Comparison of ENCODE assay signal across 24 cellular contexts in genomic region chr17:50882851-50883250, GRCh38. TPM values are rescaled to one million over a fixed set of nuclear protein-coding genes. Genes with fewer than 3 reads are reported as not detected.
DNase-seq lines count a peak whose midpoint lies in the region; ATAC-seq, FAIRE-seq and TF ChIP-seq lines count a peak whose summit lies in the region.
"Had no signal": no experiment of that assay in that cellular context is flagged by ENCODE, and none has a peak within 500 bp of the region (broad histone marks: within the 10 kb centered on the region; RNA-seq: fewer than 3 reads in every experiment).

No MANE protein-coding gene starts in this region.

- CTCF ChIA-PET in IMR-90 (lab: Yijun Ruan, JAX) = no interaction called here

- H2BK20ac ChIP-seq in IMR-90 (ENCODE audit: low read depth, low read length) = no peak overlapping the region

- no peak overlapping the region for H4K5ac ChIP-seq in IMR-90 (ENCODE audit: low read depth, low read length)

- peak overlapping the region; percentile 77 for H2AK9ac ChIP-seq in IMR-90 (replicated peaks; ENCODE audit: low read depth, low read length, poor library complexity)

- dilution Hi-C loops in IMR-90 (cut with HindIII; ENCODE audit: low sequenced_read_pairs, unreplicated experiment) (no loop called here), keratinocyte (cut with MboI; ENCODE audit: extremely low pct_ligation_motif_present, low sequenced_read_pairs) (no loop called here)

- no peaks in the 10 kb centered on the region for H3K79me1 ChIP-seq in IMR-90 (ENCODE audit: low read depth in 1 of 2, low read length in 2 of 2)

- no peaks in the 10 kb centered on the region for H3K27me3 Mint-ChIP-seq in progenitor cell of endocrine pancreas
- H3K27me3 Mint-ChIP-seq: activated naive CD4-positive, alpha-beta T cell treated with anti-CD3 and anti-CD28 coated beads, Interleukin-2, amount 50 U/mL, for 24 hours had no signal

- no peak for TF ChIP-seq POLR2A in IMR-90 (IDR thresholded peaks at IDR 0.05; ENCODE audit: low read depth, low read length)

- no peak overlapping the region for H3K23ac ChIP-seq in IMR-90 (ENCODE audit: low read depth, low read length)

- no peak overlapping the region for H3K4me2 ChIP-seq in IMR-90 (ENCODE audit: low read depth, low read length)
- H3K4me2 ChIP-seq in keratinocyte (ENCODE audit: control insufficient read depth, extremely low read depth, insufficient read depth, low read depth, low read length) = peak overlapping the region; percentile 43
- H3K4me2 ChIP-seq: neural progenitor cell had no signal

- H2AK5ac ChIP-seq in IMR-90 (ENCODE audit: low read depth, low read length) = peak overlapping the region; percentile 96

- no peak overlapping the region for H3K56ac ChIP-seq in IMR-90 (ENCODE audit: extremely low read depth, insufficient read depth, low read length)

- H4K20me1 ChIP-seq in IMR-90 (ENCODE audit: insufficient read depth, low read length) (no peaks in the 10 kb centered on the region), keratinocyte (ENCODE audit: control insufficient read depth, extremely low read depth, insufficient read depth, low read length) (no peaks in the 10 kb centered on the region)

- peaks cover 3% of the 10 kb centered on the region for H3K4me1 ChIP-seq in IMR-90 (ENCODE audit: control insufficient read depth, insufficient read depth, low read length)
- H3K4me1 ChIP-seq in keratinocyte (ENCODE audit: control insufficient read depth, extremely low read depth, insufficient read depth, low read length) = peaks cover 24% of the 10 kb centered on the region

- no peak overlapping the region; the same call in 1 of the 2 replicates for H3K4ac ChIP-seq in IMR-90 (ENCODE audit: low read depth, low read length)

- H2AFZ ChIP-seq in IMR-90 (replicated peaks; ENCODE audit: low read length, poor library complexity) (peak overlapping the region; percentile 64), keratinocyte (ENCODE audit: control insufficient read depth, low read length) (no peak overlapping the region)
- H2AFZ ChIP-seq: neural progenitor cell had no signal

- no peak overlapping the region for H3K14ac ChIP-seq in IMR-90 (replicated peaks; ENCODE audit: low read depth, low read length)

- no peak overlapping the region for H4K91ac ChIP-seq in IMR-90 (ENCODE audit: insufficient read depth, low read depth, low read length)

- DNase-seq in 8988T = peak; percentile 39
- DNase-seq in IMR-90 = peak; percentile 76
- DNase-seq in bronchial epithelial cell (ENCODE audit: low read depth) = peak; percentile 85
- no peak for DNase-seq in keratinocyte (ENCODE audit: low read depth, low spot score)
- no peak for DNase-seq in progenitor cell of endocrine pancreas (ENCODE audit: low spot score, unreplicated experiment)
- DNase-seq: activated CD8-positive, alpha-beta memory T cell treated with anti-CD3 and anti-CD28 coated beads, Interleukin-2, amount 50 U/mL, for 4 hours; COR-L47; H9; NCI-H1694 treated with DMSO at 0.1 percent for 48 hours; NCI-H524; OCI-M1; stimulated activated CD4-positive, alpha-beta T cell treated with anti-CD3 and anti-CD28 coated beads, Interleukin-4, amount 100 ng/mL, for 1 hour; transverse colon had no signal

- H3K4me3 Mint-ChIP-seq in progenitor cell of endocrine pancreas (ENCODE audit: low read depth) = no peak overlapping the region
- H3K4me3 Mint-ChIP-seq: activated naive CD4-positive, alpha-beta T cell treated with anti-CD3 and anti-CD28 coated beads, Interleukin-2, amount 50 U/mL, for 24 hours; H9; neural progenitor cell; WTC11 had no signal

- H2BK15ac ChIP-seq in IMR-90 (ENCODE audit: low read depth, low read length) = no peak overlapping the region

- in situ Hi-C loops in IMR-90 (cut with MboI; ENCODE audit: low sequenced_read_pairs) = no loop called here

- 0 out of 4 replicates have a peak overlapping the region, but pooled peaks of 1 of the 2 experiments have one; percentile 0 for H4K8ac ChIP-seq in IMR-90 (ENCODE audit: low read depth in 2 of 2, low read length in 2 of 2)

- TF ChIP-seq RAD21 in IMR-90 (IDR thresholded peaks at IDR 0.05; ENCODE audit: low read length) = no peak

- intact Hi-C loops in IMR-90 (cut with micrococcal nuclease) = no loop called here

- BruUV-seq in IMR-90 (replicated peaks; lab: Mats Ljungman, UMichigan) = no TSS peak

- peaks cover 3% of the 10 kb centered on the region; the same call in 1 of the 2 replicates for H3K9me1 ChIP-seq in IMR-90 (ENCODE audit: insufficient read depth, low read length)
- H3K9me1 ChIP-seq in keratinocyte (ENCODE audit: control insufficient read depth, extremely low read depth, insufficient read depth, low read length) = no peaks in the 10 kb centered on the region

- TF ChIP-seq CTCF in IMR-90 (conservative IDR thresholded peaks at IDR 0.05; ENCODE audit: low read depth, low read length) = no peak
- TF ChIP-seq CTCF in bronchial epithelial cell (IDR thresholded peaks at IDR 0.05; ENCODE audit: insufficient read depth, low read length, severe bottlenecking) = no peak
- TF ChIP-seq CTCF in keratinocyte (optimal IDR thresholded peaks at IDR 0.05 in 1 of 3, IDR thresholded peaks at IDR 0.05 in 1 of 3, conservative IDR thresholded peaks at IDR 0.05 in 1 of 3; ENCODE audit: extremely low read depth in 1 of 3, insufficient read depth in 2 of 3, low read length in 3 of 3) = no peak
- TF ChIP-seq CTCF in progenitor cell of endocrine pancreas (IDR thresholded peaks at IDR 0.05; ENCODE audit: unreplicated experiment) = no peak

- no peaks in the 10 kb centered on the region for H3K36me3 ChIP-seq in IMR-90 (ENCODE audit: control insufficient read depth, insufficient read depth, low read length)
- H3K36me3 ChIP-seq in bronchial epithelial cell (ENCODE audit: control insufficient read depth, insufficient read depth, low read length) = no peaks in the 10 kb centered on the region
- H3K36me3 ChIP-seq in keratinocyte (ENCODE audit: control insufficient read depth in 2 of 2, extremely low read depth in 1 of 2, insufficient read depth in 2 of 2, low read length in 2 of 2) = peaks cover 0 to 1% of the 10 kb centered on the region in 2 experiments
- H3K36me3 ChIP-seq: neural progenitor cell, right lobe of liver, transverse colon had no signal

- H3K27ac ChIP-seq in IMR-90 (ENCODE audit: insufficient read depth, low read length) (no peak overlapping the region), keratinocyte (ENCODE audit: control insufficient read depth, insufficient read depth, low read length) (peak overlapping the region; percentile 59)
- H3K27ac ChIP-seq: neural progenitor cell, right lobe of liver had no signal

- H3K9me3 Mint-ChIP-seq in progenitor cell of endocrine pancreas (ENCODE audit: low read depth) = no peaks in the 10 kb centered on the region
- H3K9me3 Mint-ChIP-seq: activated naive CD4-positive, alpha-beta T cell treated with anti-CD3 and anti-CD28 coated beads, Interleukin-2, amount 50 U/mL, for 24 hours had no signal

- H3K36me3 Mint-ChIP-seq in progenitor cell of endocrine pancreas (ENCODE audit: insufficient read depth) = no peaks in the 10 kb centered on the region
- H3K36me3 Mint-ChIP-seq: activated naive CD4-positive, alpha-beta T cell treated with anti-CD3 and anti-CD28 coated beads, Interleukin-2, amount 50 U/mL, for 24 hours had no signal

- H3K9me3 ChIP-seq in IMR-90 (ENCODE audit: control insufficient read depth, insufficient read depth, low read length) = peaks cover 2% of the 10 kb centered on the region
- no peaks in the 10 kb centered on the region for H3K9me3 ChIP-seq in keratinocyte (ENCODE audit: control insufficient read depth, low read depth, low read length)
- H3K9me3 ChIP-seq: right lobe of liver, transverse colon had no signal

- peaks cover 18% of the 10 kb centered on the region for H3K4me1 Mint-ChIP-seq in progenitor cell of endocrine pancreas (ENCODE audit: low read depth)

- H3K27me3 ChIP-seq in IMR-90 (ENCODE audit: control insufficient read depth, insufficient read depth, low read length) (peaks cover 6% of the 10 kb centered on the region), bronchial epithelial cell (ENCODE audit: control insufficient read depth, insufficient read depth, low read length) (no peaks in the 10 kb centered on the region), keratinocyte (ENCODE audit: control insufficient read depth, extremely low read depth, insufficient read depth, low read length) (no peaks in the 10 kb centered on the region)
- H3K27me3 ChIP-seq: neural progenitor cell, right lobe of liver, transverse colon had no signal

- FAIRE-seq in bronchial epithelial cell (lab: Jason Lieb, UNC) (no peak), keratinocyte (lab: Jason Lieb, UNC) (no peak)
- FAIRE-seq: colon had no signal

- peak; percentile 98 for ATAC-seq in IMR-90 (ENCODE audit: low read depth)
- ATAC-seq in HG03108 (IDR thresholded peaks at IDR 0.05; ENCODE audit: unreplicated experiment) = no peak
- ATAC-seq in GM21619 (IDR thresholded peaks at IDR 0.05; ENCODE audit: unreplicated experiment) = no peak
- no peak for ATAC-seq in GM18873 (IDR thresholded peaks at IDR 0.05; ENCODE audit: low FRiP score, unreplicated experiment)
- ATAC-seq: esophagus mucosa, right lobe of liver, WTC11 had no signal

- POLR2A ChIA-PET in IMR-90 (lab: Charles Lee; ENCODE audit: unreplicated experiment) = no interaction called here

- no peak overlapping the region for H3K27ac Mint-ChIP-seq in progenitor cell of endocrine pancreas
- H3K27ac Mint-ChIP-seq: activated naive CD4-positive, alpha-beta T cell treated with anti-CD3 and anti-CD28 coated beads, Interleukin-2, amount 50 U/mL, for 24 hours; H9; neural progenitor cell; WTC11 had no signal

- H3K9ac ChIP-seq in IMR-90 (ENCODE audit: low read depth, low read length) (no peak overlapping the region), keratinocyte (ENCODE audit: control insufficient read depth, extremely low read depth, insufficient read depth, low read length) (no peak overlapping the region)
- H3K9ac ChIP-seq: neural progenitor cell had no signal

- H3K18ac ChIP-seq in IMR-90 (ENCODE audit: low read depth, low read length) = no peak overlapping the region

- H3K4me3 ChIP-seq in IMR-90 (ENCODE audit: insufficient read depth, low read depth, low read length) (no peak overlapping the region), bronchial epithelial cell (ENCODE audit: low read depth, low read length) (no peak overlapping the region), keratinocyte (ENCODE audit: control insufficient read depth in 2 of 3, extremely low read depth in 1 of 3, insufficient read depth in 2 of 3, low read depth in 1 of 3, low read length in 3 of 3) (peak overlapping the region in 1 of 3 experiments; percentile 0)
- H3K4me3 ChIP-seq: neural progenitor cell, right lobe of liver, transverse colon had no signal

- no peak overlapping the region for H2BK5ac ChIP-seq in IMR-90 (ENCODE audit: low read depth, low read length, poor library complexity, severe bottlenecking)

- H2BK120ac ChIP-seq in IMR-90 (ENCODE audit: low read depth, low read length) = no peak overlapping the region

- WGBS in IMR-90 (ENCODE audit: extremely low coverage in 2 of 2, insufficient read length in 1 of 2), 2 experiments = 86% methylated on average over 5 of the region's 7 CpGs; no CpG with 5 or more reads in 1 of the 2 experiments

- H3K79me2 ChIP-seq in keratinocyte (ENCODE audit: control insufficient read depth, insufficient read depth, low read length) = no peaks in the 10 kb centered on the region

RNA-seq across cellular contexts. Expression of gene TOB1, which starts 16.7 kb away (rescaled TPM):
- total RNA-seq in IMR-90 (2012; rRNA removed) (4.3 and 6.1 TPM in 2 replicates), bronchial epithelial cell (11.6 and 19.7 TPM in 2 replicates), progenitor cell of endocrine pancreas (41.0 and 43.9 TPM in 2 replicates)
- polyA plus RNA-seq in IMR-90 (2012; rRNA removed) (9.0 and 9.2 TPM in 2 replicates), keratinocyte (59.5 to 73.3 TPM (median 64.4 TPM) in 3 replicates)
- polyA plus RNA-seq in IMR-90 (2012; cell fraction: cytosol; rRNA removed) = 8.7 and 11.5 TPM in 2 replicates
- 10.3 and 26.9 TPM in 2 replicates for polyA plus RNA-seq in IMR-90 (2012; cell fraction: nucleus; rRNA removed; ENCODE audit: low replicate concordance)
- polyA plus RNA-seq in keratinocyte (2011; ENCODE audit: low read depth) = 97.4 TPM
- 43.7 and 59.1 TPM in 2 replicates for polyA plus RNA-seq in keratinocyte (2011; cell fraction: cytosol; rRNA removed)
- 146 and 173 TPM in 2 replicates for polyA plus RNA-seq in keratinocyte (2011; cell fraction: nucleus; rRNA removed)
- 94.3 and 311 TPM in 2 replicates for polyA plus RNA-seq in keratinocyte (2012; ENCODE audit: low replicate concordance)
- 84.2 to 122 TPM (median 105 TPM) in 3 replicates for polyA minus RNA-seq in keratinocyte
- 108 TPM for polyA minus RNA-seq in keratinocyte (2011; cell fraction: cytosol; rRNA and poly(A)+ RNA removed)
- 181 and 201 TPM in 2 replicates for polyA minus RNA-seq in keratinocyte (2011; cell fraction: nucleus; rRNA and poly(A)+ RNA removed)

RNA-seq across cellular contexts. Expression of gene WFIKKN2, which starts 47.5 kb away (rescaled TPM):
- total RNA-seq in IMR-90 (2012; rRNA removed) (not detected in 2 replicates), bronchial epithelial cell (not detected in 2 replicates), progenitor cell of endocrine pancreas (not detected in 2 replicates)
- polyA plus RNA-seq in IMR-90 (2012; rRNA removed) (0.02 and 0.04 TPM in 2 replicates), keratinocyte (not detected in 3 replicates)
- polyA plus RNA-seq in IMR-90 (2012; cell fraction: cytosol; rRNA removed) = 0.01 and 0.04 TPM in 2 replicates
- polyA plus RNA-seq in IMR-90 (2012; cell fraction: nucleus; rRNA removed; ENCODE audit: low replicate concordance) = 0.11 and 0.16 TPM in 2 replicates
- polyA plus RNA-seq in keratinocyte (2011; ENCODE audit: low read depth) = not detected
- not detected in 2 replicates for polyA plus RNA-seq in keratinocyte (2011; cell fraction: cytosol; rRNA removed)
- polyA plus RNA-seq in keratinocyte (2011; cell fraction: nucleus; rRNA removed) = not detected in 2 replicates
- not detected in 2 replicates for polyA plus RNA-seq in keratinocyte (2012; ENCODE audit: low replicate concordance)
- not detected in 3 replicates for polyA minus RNA-seq in keratinocyte
- polyA minus RNA-seq in keratinocyte (2011; cell fraction: cytosol; rRNA and poly(A)+ RNA removed) = not detected
- polyA minus RNA-seq in keratinocyte (2011; cell fraction: nucleus; rRNA and poly(A)+ RNA removed) = not detected in 2 replicates
- total RNA-seq: A673, esophagus mucosa, lung microvascular endothelial cell, right lobe of liver, transverse colon had no signal

Comparison
In these comparisons a context has a peak if more than half of its experiments do, and no peak if none do; other contexts are left out.
1. DNase-seq: peak in 8988T (single experiment), IMR-90 (single experiment) and bronchial epithelial cell (single experiment); none in keratinocyte (single experiment) and progenitor cell of endocrine pancreas (single experiment).